8 cellular contexts compared by ENCODE assay signal in genomic region chr11:115504279-115505158, GRCh38. TPM values are rescaled to one million over a fixed set of nuclear protein-coding genes. Genes with fewer than 3 reads are reported as not detected.
DNase-seq lines count a peak whose midpoint lies in the region; ATAC-seq, FAIRE-seq and TF ChIP-seq lines count a peak whose summit lies in the region.

Gene CADM1, minus strand, starts transcription at chr11:115504415.

- WGBS in endodermal cell (ENCODE audit: insufficient coverage in 1 of 2, insufficient read length in 1 of 2), 2 experiments = 0 to 1% methylated on average over 37 to 75 of the region's 76 CpGs

- H3K36me3 ChIP-seq in endodermal cell (ENCODE audit: control insufficient read depth, insufficient read depth, low read length) = no peaks in the 10 kb centered on the region

- H3K27me3 Mint-ChIP-seq in endodermal cell (ENCODE audit: insufficient read depth) (peaks cover 42% of the 10 kb centered on the region), memory B cell (peaks cover 8% of the 10 kb centered on the region)

- H3K4me1 Mint-ChIP-seq in endodermal cell = peaks cover 7% of the 10 kb centered on the region
- peaks cover 3% of the 10 kb centered on the region for H3K4me1 Mint-ChIP-seq in memory B cell

- peak; percentile 31 for TF ChIP-seq CTCF in GM12873 (IDR thresholded peaks at IDR 0.05; ENCODE audit: insufficient read depth, low read depth, low read length, missing control alignments)
- TF ChIP-seq CTCF in endodermal cell (conservative IDR thresholded peaks at IDR 0.05) = peak; percentile 77

- peak; percentile 74 for ATAC-seq in HG03139 (IDR thresholded peaks at IDR 0.05; ENCODE audit: unreplicated experiment)
- peak; percentile 84 for ATAC-seq in memory B cell (ENCODE audit: low read depth)

- no peaks in the 10 kb centered on the region for H3K9me3 ChIP-seq in endodermal cell (ENCODE audit: control insufficient read depth, low read length)

- peaks cover 62% of the 10 kb centered on the region for H3K27me3 ChIP-seq in endodermal cell (ENCODE audit: control insufficient read depth, insufficient read depth, low read length, poor library complexity, severe bottlenecking)

- H3K9ac ChIP-seq in endodermal cell (ENCODE audit: extremely low read depth, low read length, poor library complexity, severe bottlenecking) = peak within 1 kb of the TSS; percentile 68

- peak within 1 kb of the TSS; percentile 93 for H3K27ac Mint-ChIP-seq in endodermal cell
- peak within 1 kb of the TSS; percentile 4 for H3K27ac Mint-ChIP-seq in memory B cell

- no peaks in the 10 kb centered on the region for H3K9me3 Mint-ChIP-seq in endodermal cell
- no peaks in the 10 kb centered on the region for H3K9me3 Mint-ChIP-seq in memory B cell

- peaks cover 12% of the 10 kb centered on the region for H3K4me1 ChIP-seq in endodermal cell (ENCODE audit: control insufficient read depth, insufficient read depth, low read length)

- DNase-seq in NCI-H526 (lab: John Stamatoyannopoulos, UW) (peak; percentile 99 to 100), endodermal cell (peak; percentile 99), memory B cell (ENCODE audit: low spot score in 2 of 2) (peak in 1 of 2 donors; percentile 51), H54 (ENCODE audit: insufficient read length, low spot score) (no peak)
- peak; percentile 38 for DNase-seq in activated CD8-positive, alpha-beta memory T cell treated with anti-CD3 and anti-CD28 coated beads, Interleukin-2, amount 50 U/mL, for 1 hour (ENCODE audit: extremely low read depth)
- peak; percentile 35 to 46 (median 42) for DNase-seq in stimulated activated CD4-positive, alpha-beta T cell treated with anti-CD3 and anti-CD28 coated beads, TNF-alpha, amount 100 ng/mL, for 4 hours (ENCODE audit: low read depth in 3 of 3)

- H3K27ac ChIP-seq in endodermal cell (ENCODE audit: low read depth, low read length) = peak within 1 kb of the TSS; percentile 88

- TF ChIP-seq POLR2A in H54 (IDR thresholded peaks at IDR 0.05; ENCODE audit: low read depth, low read length) = no peak

- H3K4me3 ChIP-seq in endodermal cell (ENCODE audit: low read length) = peak within 1 kb of the TSS; percentile 98

- H3K36me3 Mint-ChIP-seq in endodermal cell (ENCODE audit: low read depth) (no peaks in the 10 kb centered on the region), memory B cell (no peaks in the 10 kb centered on the region)

- no peak for FAIRE-seq in H54 (lab: Jason Lieb, UNC)

- no peak within 1 kb of the TSS for H3K4me3 Mint-ChIP-seq in endodermal cell
- peak within 1 kb of the TSS; percentile 72 for H3K4me3 Mint-ChIP-seq in memory B cell

RNA-seq across cellular contexts. Expression of gene CADM1, which starts in this region (rescaled TPM):
- 10 to 100 TPM; 76.3 to 88.2 TPM for total RNA-seq in endodermal cell
- 95.9 TPM for polyA plus RNA-seq in endodermal cell (2013, experiment 1 of 2)
- polyA plus RNA-seq in endodermal cell (2013, experiment 2 of 2) = 91.3 TPM
